13 cellular contexts compared by ENCODE assay signal in the genomic region with DNA sequence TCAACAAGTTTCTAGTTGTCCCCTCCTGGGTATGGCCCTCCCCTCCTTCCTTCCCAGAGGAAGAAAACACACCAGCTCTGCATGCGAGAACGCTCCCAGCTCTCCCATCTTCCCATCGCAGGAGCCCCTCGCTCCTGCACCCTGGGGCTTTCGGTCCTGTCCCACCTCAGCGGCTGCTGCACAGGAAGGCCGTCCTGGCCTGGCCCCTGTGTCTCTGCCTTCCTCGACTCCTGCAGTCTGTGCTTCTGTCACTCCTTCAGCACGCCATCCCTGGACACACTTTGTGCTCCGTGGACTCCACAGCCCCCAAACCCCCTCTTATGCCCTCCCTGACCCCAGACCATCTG. TPM values are rescaled to one million over a fixed set of nuclear protein-coding genes. Genes with fewer than 3 reads are reported as not detected.
"Had no signal": no experiment of that assay in that cellular context is flagged by ENCODE, and none has a peak within 500 bp of the region (broad histone marks: within the 10 kb centered on the region; RNA-seq: fewer than 3 reads in every experiment).

No MANE protein-coding gene starts in this region.

- H3K27ac ChIP-seq: dorsolateral prefrontal cortex, esophagus squamous epithelium, foreskin keratinocyte, tibial artery had no signal

- H3K9me3 Mint-ChIP-seq: activated naive CD8-positive, alpha-beta T cell treated with anti-CD3 and anti-CD28 coated beads, Interleukin-2, amount 10 ng/mL, durations not matched to agents 7 days and 5 days; natural killer cell had no signal

- H3K4me3 Mint-ChIP-seq: activated naive CD8-positive, alpha-beta T cell treated with anti-CD3 and anti-CD28 coated beads, Interleukin-2, amount 10 ng/mL, durations not matched to agents 7 days and 5 days; natural killer cell had no signal

- H3K36me3 ChIP-seq: esophagus squamous epithelium, tibial artery had no signal

- ATAC-seq: foreskin keratinocyte had no signal

- H3K4me1 ChIP-seq: esophagus squamous epithelium, foreskin keratinocyte, tibial artery had no signal

- H3K36me3 Mint-ChIP-seq: activated naive CD8-positive, alpha-beta T cell treated with anti-CD3 and anti-CD28 coated beads, Interleukin-2, amount 10 ng/mL, durations not matched to agents 7 days and 5 days; natural killer cell had no signal

- H3K4me3 ChIP-seq: esophagus squamous epithelium, mucosa of descending colon, tibial artery had no signal

- H3K9me3 ChIP-seq: esophagus squamous epithelium, mucosa of descending colon, tibial artery had no signal

- DNase-seq: activated CD4-positive, alpha-beta T cell treated with anti-CD3 and anti-CD28 coated beads, Interleukin-2, amount 50 U/mL, for 1 hour; activated effector memory CD4-positive, alpha-beta T cell treated with anti-CD3 and anti-CD28 coated beads, Interleukin-2, amount 50 U/mL, for 16 hours; activated naive CD8-positive, alpha-beta T cell treated with anti-CD3 and anti-CD28 coated beads, Interleukin-2, amount 10 ng/mL, durations not matched to agents 7 days and 5 days; activated T-cell treated with anti-CD3 and anti-CD28 coated beads, Interleukin-2, amount 50 U/mL, for 1 hour; esophagus squamous epithelium; foreskin keratinocyte; natural killer cell; tibial artery had no signal

- H3K4me1 Mint-ChIP-seq: activated naive CD8-positive, alpha-beta T cell treated with anti-CD3 and anti-CD28 coated beads, Interleukin-2, amount 10 ng/mL, durations not matched to agents 7 days and 5 days had no signal

- H3K27ac Mint-ChIP-seq: natural killer cell had no signal

RNA-seq across cellular contexts. Expression of a gene that starts 23.2 kb away (rescaled TPM):
- total RNA-seq: activated naive CD8-positive, alpha-beta T cell treated with anti-CD3 and anti-CD28 coated beads, Interleukin-2, amount 10 ng/mL, durations not matched to agents 7 days and 5 days; cerebellum; esophagus squamous epithelium; foreskin keratinocyte; mucosa of descending colon; natural killer cell; osteocyte; T-helper 1 cell treated with Interleukin-12 subunit alpha and Interleukin-12 subunit beta and Interleukin-4 antibody, amounts not matched to agents 30 ng/mL and 1 ng/mL, for 36 hours had no signal
- polyA plus RNA-seq: foreskin keratinocyte had no signal

RNA-seq across cellular contexts. Expression of a gene that starts 34.5 kb away (rescaled TPM):
- total RNA-seq: activated naive CD8-positive, alpha-beta T cell treated with anti-CD3 and anti-CD28 coated beads, Interleukin-2, amount 10 ng/mL, durations not matched to agents 7 days and 5 days; cerebellum; esophagus squamous epithelium; foreskin keratinocyte; mucosa of descending colon; natural killer cell; osteocyte; T-helper 1 cell treated with Interleukin-12 subunit alpha and Interleukin-12 subunit beta and Interleukin-4 antibody, amounts not matched to agents 30 ng/mL and 1 ng/mL, for 36 hours had no signal
- polyA plus RNA-seq: foreskin keratinocyte had no signal

RNA-seq across cellular contexts. Expression of a gene that starts 41.8 kb away (rescaled TPM):
- total RNA-seq: activated naive CD8-positive, alpha-beta T cell treated with anti-CD3 and anti-CD28 coated beads, Interleukin-2, amount 10 ng/mL, durations not matched to agents 7 days and 5 days; cerebellum; esophagus squamous epithelium; foreskin keratinocyte; mucosa of descending colon; natural killer cell; osteocyte; T-helper 1 cell treated with Interleukin-12 subunit alpha and Interleukin-12 subunit beta and Interleukin-4 antibody, amounts not matched to agents 30 ng/mL and 1 ng/mL, for 36 hours had no signal
- polyA plus RNA-seq: foreskin keratinocyte had no signal

RNA-seq across cellular contexts. Expression of a gene that starts 56.7 kb away (rescaled TPM):
- total RNA-seq: activated naive CD8-positive, alpha-beta T cell treated with anti-CD3 and anti-CD28 coated beads, Interleukin-2, amount 10 ng/mL, durations not matched to agents 7 days and 5 days; cerebellum; dorsolateral prefrontal cortex; esophagus squamous epithelium; foreskin keratinocyte; mucosa of descending colon; natural killer cell; osteocyte; T-helper 1 cell treated with Interleukin-12 subunit alpha and Interleukin-12 subunit beta and Interleukin-4 antibody, amounts not matched to agents 30 ng/mL and 1 ng/mL, for 36 hours had no signal
- polyA plus RNA-seq: foreskin keratinocyte had no signal
